Comparison of ENCODE assay signal across 10 cellular contexts in the genomic region with DNA sequence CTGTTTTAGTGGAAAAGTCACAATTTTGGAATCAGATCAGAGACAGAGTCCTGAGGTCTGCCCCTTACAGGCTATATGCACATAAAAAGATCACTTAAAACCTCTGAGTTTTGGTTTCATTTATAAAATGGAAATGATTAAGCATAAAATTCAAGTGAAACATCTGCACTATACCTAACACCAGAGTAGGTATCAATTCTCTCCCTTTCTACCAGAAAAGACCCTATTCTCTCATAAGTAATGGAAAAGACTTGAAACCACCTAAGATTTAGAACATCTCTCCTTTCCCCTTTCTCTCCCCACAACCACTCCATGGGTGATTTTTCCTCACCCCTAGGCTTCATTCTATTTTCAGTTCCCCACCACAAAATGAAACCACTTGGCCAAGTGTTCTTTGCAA. TPM values are rescaled to one million over a fixed set of nuclear protein-coding genes. Genes with fewer than 3 reads are reported as not detected.
A peak's percentile ranks its signal among the peaks of the same experiment; 100 is the strongest.
DNase-seq lines count a peak whose midpoint lies in the region; ATAC-seq and TF ChIP-seq lines count a peak whose summit lies in the region.
"Had no signal": no experiment of that assay in that cellular context is flagged by ENCODE, and none has a peak within 500 bp of the region (broad histone marks: within the 10 kb centered on the region; RNA-seq: fewer than 3 reads in every experiment).

No MANE protein-coding gene starts in this region.

- H3K9ac ChIP-seq in BLaER1 treated with 17β-estradiol and CSF1 and Interleukin-3, amounts not matched to agents 10 nM and 100 nM = no peak overlapping the region

- H3K27ac ChIP-seq in BLaER1 treated with 17β-estradiol and CSF1 and Interleukin-3, amounts not matched to agents 10 nM and 100 nM = no peak overlapping the region; a peak in 2 of 22 replicates

- intact Hi-C loops in activated CD8-positive, alpha-beta T cell treated with anti-CD3 and anti-CD28 coated beads for 36 hours (cut with micrococcal nuclease) = loop anchor here (5.0 kb wide), 1 partner anchor 37 kb away; no protein-coding TSS in a partner anchor

- H3K27ac Mint-ChIP-seq in activated CD8-positive, alpha-beta T cell treated with anti-CD3 and anti-CD28 coated beads for 36 hours = peak overlapping the region; percentile 88

- no peaks in the 10 kb centered on the region for H3K9me3 Mint-ChIP-seq in activated CD8-positive, alpha-beta T cell treated with anti-CD3 and anti-CD28 coated beads for 36 hours

- H3K4me2 ChIP-seq in BLaER1 treated with 17β-estradiol and CSF1 and Interleukin-3, amounts not matched to agents 10 nM and 100 nM = peak overlapping the region; percentile 45 to 77 (median 66); a peak in 18 of 22 replicates

- H3K4me1 Mint-ChIP-seq in activated CD8-positive, alpha-beta T cell treated with anti-CD3 and anti-CD28 coated beads for 36 hours (ENCODE audit: low read depth) = peaks cover 41% of the 10 kb centered on the region

- peaks cover 0 to 4% (median 0%) of the 10 kb centered on the region in 11 experiments; a peak in 3 of 22 replicates for H3K9me3 ChIP-seq in BLaER1 treated with 17β-estradiol and CSF1 and Interleukin-3, amounts not matched to agents 10 nM and 100 nM (replicated peaks in 1 of 11)
- H3K9me3 ChIP-seq: Caco-2 had no signal

- H3K36me3 ChIP-seq in BLaER1 treated with 17β-estradiol and CSF1 and Interleukin-3, amounts not matched to agents 10 nM and 100 nM = no peaks in the 10 kb centered on the region

- DNase-seq in activated CD8-positive, alpha-beta T cell treated with anti-CD3 and anti-CD28 coated beads for 36 hours = no peak
- DNase-seq in pons (ENCODE audit: low spot score) (no peak), H4 (ENCODE audit: low spot score) (no peak), NCI-H748 treated with DMSO at 0.1 percent for 48 hours (lab: John Stamatoyannopoulos, UW) (no peak)
- DNase-seq: Caco-2 had no signal

- peaks cover 8 to 25% (median 18%) of the 10 kb centered on the region in 10 experiments; a peak in 18 of 20 replicates for H3K4me1 ChIP-seq in BLaER1 treated with 17β-estradiol and CSF1 and Interleukin-3, amounts not matched to agents 10 nM and 100 nM
- H3K4me1 ChIP-seq: Caco-2 had no signal

- no peaks in the 10 kb centered on the region for H3K36me3 Mint-ChIP-seq in activated CD8-positive, alpha-beta T cell treated with anti-CD3 and anti-CD28 coated beads for 36 hours (ENCODE audit: low read depth)

- H3K4me3 ChIP-seq in BLaER1 treated with 17β-estradiol and CSF1 and Interleukin-3, amounts not matched to agents 10 nM and 100 nM = no peak overlapping the region; a peak in 2 of 20 replicates

- no peaks in the 10 kb centered on the region for H4K20me1 ChIP-seq in BLaER1 treated with 17β-estradiol and CSF1 and Interleukin-3, amounts not matched to agents 10 nM and 100 nM

- no peaks in the 10 kb centered on the region for H3K27me3 Mint-ChIP-seq in activated CD8-positive, alpha-beta T cell treated with anti-CD3 and anti-CD28 coated beads for 36 hours

- ATAC-seq in GM19351 (IDR thresholded peaks at IDR 0.05; ENCODE audit: unreplicated experiment) (peak; percentile 66), HG03045 (IDR thresholded peaks at IDR 0.05; ENCODE audit: unreplicated experiment) (peak; percentile 59), esophagus mucosa (no peak)
- ATAC-seq in activated CD8-positive, alpha-beta T cell treated with anti-CD3 and anti-CD28 coated beads for 36 hours = peak; percentile 66

- CTCF ChIA-PET in activated CD8-positive, alpha-beta T cell treated with anti-CD3 and anti-CD28 coated beads for 36 hours (lab: Charles Lee) = interaction anchor here (1.9 kb wide), 1 partner anchor 35 kb away, joined by 7 read pairs; no protein-coding TSS in a partner anchor

- POLR2A ChIA-PET in activated CD8-positive, alpha-beta T cell treated with anti-CD3 and anti-CD28 coated beads for 36 hours (lab: Charles Lee) = no interaction called here

- peak overlapping the region; percentile 74 for H3K4me3 Mint-ChIP-seq in activated CD8-positive, alpha-beta T cell treated with anti-CD3 and anti-CD28 coated beads for 36 hours

- no peak for TF ChIP-seq CTCF in activated CD8-positive, alpha-beta T cell treated with anti-CD3 and anti-CD28 coated beads for 36 hours (IDR thresholded peaks at IDR 0.05)

- H3K27me3 ChIP-seq in BLaER1 treated with 17β-estradiol and CSF1 and Interleukin-3, amounts not matched to agents 10 nM and 100 nM = peaks cover 87 to 100% (median 98%) of the 10 kb centered on the region in 11 experiments

RNA-seq across cellular contexts. Expression of gene LHFPL1, which starts 0.9 kb away (rescaled TPM):
- 1 to 10 TPM in 1 of 2 experiments, under 1 TPM in 1; 0.68 to 1.0 TPM for total RNA-seq in activated CD8-positive, alpha-beta T cell treated with anti-CD3 and anti-CD28 coated beads for 36 hours
- 0.43 TPM in 1 of 2 replicates, not detected in the other for total RNA-seq in H4 (2014; rRNA removed; shearing (Covaris generic))
- 0.20 TPM for total RNA-seq in esophagus mucosa
- total RNA-seq: Caco-2, fibroblast of lung had no signal
